Comparison of ENCODE assay signal across 22 cellular contexts in the genomic region with DNA sequence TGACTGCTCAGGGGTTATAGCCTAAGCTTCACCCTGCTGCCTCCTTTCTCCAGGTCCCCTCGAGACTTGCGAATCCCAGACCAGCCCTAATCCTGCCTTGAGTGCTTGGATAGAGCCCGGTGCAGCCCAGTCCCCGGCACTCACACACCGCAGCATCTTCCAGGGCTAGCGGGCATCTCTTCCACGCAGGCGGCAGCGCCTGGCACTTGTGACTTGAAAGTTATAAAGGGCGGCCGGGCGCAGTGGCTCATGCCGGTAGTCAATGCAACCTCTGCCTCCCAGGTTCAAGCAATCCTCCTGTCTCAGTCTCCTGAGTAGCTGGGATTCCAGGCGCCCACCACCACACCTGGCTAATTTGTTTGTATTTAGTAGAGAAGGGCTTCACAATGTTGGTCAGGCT. TPM values are rescaled to one million over a fixed set of nuclear protein-coding genes. Genes with fewer than 3 reads are reported as not detected.
A peak's percentile ranks its signal among the peaks of the same experiment; 100 is the strongest.
DNase-seq lines count a peak whose midpoint lies in the region; ATAC-seq and TF ChIP-seq lines count a peak whose summit lies in the region.
"Had no signal": no experiment of that assay in that cellular context is flagged by ENCODE, and none has a peak within 500 bp of the region (broad histone marks: within the 10 kb centered on the region; RNA-seq: fewer than 3 reads in every experiment).

No MANE protein-coding gene starts in this region.

- no peak for TF ChIP-seq POLR2A in esophagus muscularis mucosa (IDR thresholded peaks at IDR 0.05; ENCODE audit: low read depth)

- H3K9me3 Mint-ChIP-seq in stimulated activated naive CD8-positive, alpha-beta T cell treated with anti-CD3 and anti-CD28 coated beads, Interleukin-15, Interleukin-2, amounts not matched to agents 100 ng/mL and 50 ng/mL, for 24 hours: no peaks in the 10 kb centered on the region
- no peaks in the 10 kb centered on the region for H3K9me3 Mint-ChIP-seq in stimulated activated naive CD8-positive, alpha-beta T cell treated with anti-CD3 and anti-CD28 coated beads, Interleukin-15, amount 100 ng/mL, for 72 hours
- no peaks in the 10 kb centered on the region for H3K9me3 Mint-ChIP-seq in activated CD4-positive, alpha-beta memory T cell treated with anti-CD3 and anti-CD28 coated beads for 36 hours

- 91% methylated on average over 11 of the region's 14 CpGs for WGBS in esophagus muscularis mucosa

- TF ChIP-seq CTCF in lower lobe of right lung (IDR thresholded peaks at IDR 0.05): no peak
- no peak for TF ChIP-seq CTCF in esophagus muscularis mucosa (IDR thresholded peaks at IDR 0.05)

- H3K27ac ChIP-seq in lower lobe of right lung (no peak overlapping the region), esophagus muscularis mucosa (replicated peaks in 1 of 4) (no peak overlapping the region)
- H3K27ac ChIP-seq: ascending aorta, esophagus squamous epithelium, gastroesophageal sphincter, tibial artery, VCaP had no signal

- H3K4me1 Mint-ChIP-seq in stimulated activated naive CD8-positive, alpha-beta T cell treated with anti-CD3 and anti-CD28 coated beads, Interleukin-15, Interleukin-2, amounts not matched to agents 100 ng/mL and 50 ng/mL, for 24 hours (ENCODE audit: low read depth): peaks cover 22% of the 10 kb centered on the region
- H3K4me1 Mint-ChIP-seq in stimulated activated naive CD8-positive, alpha-beta T cell treated with anti-CD3 and anti-CD28 coated beads, Interleukin-15, amount 100 ng/mL, for 72 hours: peaks cover 45% of the 10 kb centered on the region
- peaks cover 20% of the 10 kb centered on the region for H3K4me1 Mint-ChIP-seq in activated CD4-positive, alpha-beta memory T cell treated with anti-CD3 and anti-CD28 coated beads for 36 hours (ENCODE audit: low read depth)

- H3K4me3 Mint-ChIP-seq in stimulated activated naive CD8-positive, alpha-beta T cell treated with anti-CD3 and anti-CD28 coated beads, Interleukin-15, Interleukin-2, amounts not matched to agents 100 ng/mL and 50 ng/mL, for 24 hours: peak overlapping the region; percentile 13
- H3K4me3 Mint-ChIP-seq in stimulated activated naive CD8-positive, alpha-beta T cell treated with anti-CD3 and anti-CD28 coated beads, Interleukin-15, amount 100 ng/mL, for 72 hours: peak overlapping the region in 1 of 2 donors; percentile 100
- H3K4me3 Mint-ChIP-seq in activated CD4-positive, alpha-beta memory T cell treated with anti-CD3 and anti-CD28 coated beads for 36 hours: peak overlapping the region; percentile 52

- peaks cover 32% of the 10 kb centered on the region for H3K36me3 ChIP-seq in lower lobe of right lung
- H3K36me3 ChIP-seq in esophagus muscularis mucosa: peaks cover 10 to 50% (median 43%) of the 10 kb centered on the region in 4 donors

- no peak overlapping the region for H3K27ac Mint-ChIP-seq in stimulated activated naive CD8-positive, alpha-beta T cell treated with anti-CD3 and anti-CD28 coated beads, Interleukin-15, Interleukin-2, amounts not matched to agents 100 ng/mL and 50 ng/mL, for 24 hours
- H3K27ac Mint-ChIP-seq in stimulated activated naive CD8-positive, alpha-beta T cell treated with anti-CD3 and anti-CD28 coated beads, Interleukin-15, amount 100 ng/mL, for 72 hours: peak overlapping the region in 1 of 2 donors; percentile 99
- H3K27ac Mint-ChIP-seq in activated CD4-positive, alpha-beta memory T cell treated with anti-CD3 and anti-CD28 coated beads for 36 hours: no peak overlapping the region

- DNase-seq in stimulated activated naive CD8-positive, alpha-beta T cell treated with anti-CD3 and anti-CD28 coated beads, Interleukin-15, amount 100 ng/mL, for 72 hours: no peak
- DNase-seq in activated CD4-positive, alpha-beta memory T cell treated with anti-CD3 and anti-CD28 coated beads for 36 hours: no peak
- DNase-seq in lower lobe of right lung: peak; percentile 43
- no peak for DNase-seq in NCI-H2029 (lab: John Stamatoyannopoulos, UW)
- DNase-seq in KG1 (lab: John Stamatoyannopoulos, UW): no peak
- DNase-seq in esophagus muscularis mucosa (ENCODE audit: extremely low spot score): no peak
- DNase-seq: activated effector memory CD4-positive, alpha-beta T cell treated with Interleukin-2 at 50 U/mL for 16 hours; esophagus squamous epithelium; mammary epithelial cell; NCI-H146; Right ventricle myocardium superior; stimulated activated CD4-positive, alpha-beta T cell treated with anti-CD3 and anti-CD28 coated beads, Interleukin-1b, Interleukin-23, amount 100 ng/mL, for 48 hours; stimulated activated naive CD4-positive, alpha-beta T cell treated with Interleukin-2 at 50 U/mL for 16 hours; tibial artery had no signal

- intact Hi-C loops in activated CD4-positive, alpha-beta memory T cell treated with anti-CD3 and anti-CD28 coated beads for 36 hours (cut with micrococcal nuclease): no loop called here
- intact Hi-C loops in lower lobe of right lung (cut with DNase I) (loop anchor here (10.0 kb wide), 1 partner anchor 211 kb away; no protein-coding TSS in a partner anchor), esophagus muscularis mucosa (cut with DNase I) (no loop called here)

- H3K4me1 ChIP-seq in lower lobe of right lung (peaks cover 25% of the 10 kb centered on the region), esophagus muscularis mucosa (peaks cover 24 to 42% (median 34%) of the 10 kb centered on the region in 4 donors)

- peaks cover 25% of the 10 kb centered on the region for H3K36me3 Mint-ChIP-seq in stimulated activated naive CD8-positive, alpha-beta T cell treated with anti-CD3 and anti-CD28 coated beads, Interleukin-15, Interleukin-2, amounts not matched to agents 100 ng/mL and 50 ng/mL, for 24 hours (ENCODE audit: low read depth)
- H3K36me3 Mint-ChIP-seq in activated CD4-positive, alpha-beta memory T cell treated with anti-CD3 and anti-CD28 coated beads for 36 hours: peaks cover 6% of the 10 kb centered on the region

- no peak for ATAC-seq in stimulated activated naive CD8-positive, alpha-beta T cell treated with anti-CD3 and anti-CD28 coated beads, Interleukin-15, amount 100 ng/mL, for 72 hours
- ATAC-seq in lower lobe of right lung: no peak
- ATAC-seq: gastroesophageal sphincter had no signal

- H3K9me3 ChIP-seq in lower lobe of right lung (no peaks in the 10 kb centered on the region), esophagus muscularis mucosa (no peaks in the 10 kb centered on the region)
- H3K9me3 ChIP-seq: ascending aorta, esophagus squamous epithelium, gastroesophageal sphincter, tibial artery had no signal

- H3K27me3 Mint-ChIP-seq in stimulated activated naive CD8-positive, alpha-beta T cell treated with anti-CD3 and anti-CD28 coated beads, Interleukin-15, Interleukin-2, amounts not matched to agents 100 ng/mL and 50 ng/mL, for 24 hours: no peaks in the 10 kb centered on the region
- no peaks in the 10 kb centered on the region for H3K27me3 Mint-ChIP-seq in stimulated activated naive CD8-positive, alpha-beta T cell treated with anti-CD3 and anti-CD28 coated beads, Interleukin-15, amount 100 ng/mL, for 72 hours
- H3K27me3 Mint-ChIP-seq in activated CD4-positive, alpha-beta memory T cell treated with anti-CD3 and anti-CD28 coated beads for 36 hours: no peaks in the 10 kb centered on the region

- no peaks in the 10 kb centered on the region for H3K27me3 ChIP-seq in lower lobe of right lung (ENCODE audit: low read depth)
- no peaks in the 10 kb centered on the region for H3K27me3 ChIP-seq in esophagus muscularis mucosa
- H3K27me3 ChIP-seq: ascending aorta, esophagus squamous epithelium, gastroesophageal sphincter, tibial artery had no signal

- H3K4me3 ChIP-seq in lower lobe of right lung (no peak overlapping the region), esophagus muscularis mucosa (no peak overlapping the region)
- H3K4me3 ChIP-seq: esophagus squamous epithelium, gastroesophageal sphincter, tibial artery had no signal

- POLR2A ChIA-PET in activated CD4-positive, alpha-beta memory T cell treated with anti-CD3 and anti-CD28 coated beads for 36 hours (lab: Charles Lee): interaction anchor here (0.8 kb wide), 1 partner anchor 61 kb away, joined by 3 read pairs; no protein-coding TSS in a partner anchor

- TF ChIP-seq EP300 in esophagus muscularis mucosa (IDR thresholded peaks at IDR 0.05): no peak

- CTCF ChIA-PET in activated CD4-positive, alpha-beta memory T cell treated with anti-CD3 and anti-CD28 coated beads for 36 hours (lab: Charles Lee): interaction anchor here (1.1 to 6.9 kb wide), 2 partner anchors 65 to 121 kb away, joined by 3 to 189 read pairs; no protein-coding TSS in a partner anchor

RNA-seq across cellular contexts. Expression of a gene that starts 1.9 kb away (rescaled TPM):
- total RNA-seq in activated CD4-positive, alpha-beta memory T cell treated with anti-CD3 and anti-CD28 coated beads for 36 hours: 10 to 100 TPM; 73.3 to 75.8 TPM
- total RNA-seq in lower lobe of right lung (29.2 TPM), esophagus muscularis mucosa (10 to 100 TPM in 3 of 4 donors, 1 to 10 TPM in 1; 9.9 to 30.3 (median 28.4) TPM)

RNA-seq across cellular contexts. Expression of a gene that starts 14.1 kb away (rescaled TPM):
- not detected for total RNA-seq in activated CD4-positive, alpha-beta memory T cell treated with anti-CD3 and anti-CD28 coated beads for 36 hours
- 3.0 TPM for total RNA-seq in lower lobe of right lung
- under 1 TPM in 2 of 4 donors, not detected in 2; 0.13 to 0.17 TPM for total RNA-seq in esophagus muscularis mucosa
- total RNA-seq: ascending aorta, cerebellum, Daoy, esophagus squamous epithelium, gastroesophageal sphincter, Right ventricle myocardium superior, skeletal muscle tissue had no signal

RNA-seq across cellular contexts. Expression of a gene that starts 34.8 kb away (rescaled TPM):
- 100 to 1,000 TPM; 107 to 109 TPM for total RNA-seq in activated CD4-positive, alpha-beta memory T cell treated with anti-CD3 and anti-CD28 coated beads for 36 hours
- 159 TPM for total RNA-seq in lower lobe of right lung
- total RNA-seq in esophagus muscularis mucosa: 100 to 1,000 TPM; 129 to 187 (median 160) TPM

RNA-seq across cellular contexts. Expression of a gene that starts 35.2 kb away (rescaled TPM):
- not detected for total RNA-seq in activated CD4-positive, alpha-beta memory T cell treated with anti-CD3 and anti-CD28 coated beads for 36 hours
- not detected for total RNA-seq in lower lobe of right lung
- not detected for total RNA-seq in esophagus muscularis mucosa
- total RNA-seq: ascending aorta, cerebellum, Daoy, esophagus squamous epithelium, gastroesophageal sphincter, mammary epithelial cell, pulmonary artery endothelial cell, Right ventricle myocardium superior, skeletal muscle tissue had no signal

RNA-seq across cellular contexts. Expression of a gene that starts 40.3 kb away (rescaled TPM):
- total RNA-seq in activated CD4-positive, alpha-beta memory T cell treated with anti-CD3 and anti-CD28 coated beads for 36 hours: 100 to 1,000 TPM; 123 to 130 TPM
- 158 TPM for total RNA-seq in lower lobe of right lung
- 10 to 100 TPM; 47.3 to 98.1 (median 81.3) TPM for total RNA-seq in esophagus muscularis mucosa
